13 cellular contexts compared by ENCODE assay signal in genomic region chr13:98535501-98536357, GRCh38. TPM values are rescaled to one million over a fixed set of nuclear protein-coding genes. Genes with fewer than 3 reads are reported as not detected.
DNase-seq lines count a peak whose midpoint lies in the region; ATAC-seq, FAIRE-seq and TF ChIP-seq lines count a peak whose summit lies in the region.
"Had no signal": no experiment of that assay in that cellular context is flagged by ENCODE, and none has a peak within 500 bp of the region (broad histone marks: within the 10 kb centered on the region; RNA-seq: fewer than 3 reads in every experiment).

No MANE protein-coding gene starts in this region.

- H3K27me3 ChIP-seq in bronchial epithelial cell (ENCODE audit: control insufficient read depth, insufficient read depth, low read length) = no peaks in the 10 kb centered on the region
- no peaks in the 10 kb centered on the region for H3K27me3 ChIP-seq in right lobe of liver
- H3K27me3 ChIP-seq: gastroesophageal sphincter had no signal

- FAIRE-seq in bronchial epithelial cell (lab: Jason Lieb, UNC) = peak; percentile 7

- ATAC-seq in right lobe of liver = peak; percentile 70 to 89 (median 84)
- ATAC-seq: activated CD8-positive, alpha-beta memory T cell treated with anti-CD3 and anti-CD28 coated beads, Interleukin-2, amount 10 ng/mL, durations not matched to agents 7 days and 5 days; gastroesophageal sphincter had no signal

- no peak overlapping the region for H3K4me3 Mint-ChIP-seq in activated naive CD8-positive, alpha-beta T cell
- no peak overlapping the region for H3K4me3 Mint-ChIP-seq in activated naive CD8-positive, alpha-beta T cell treated with anti-CD3 and anti-CD28 coated beads for 36 hours
- H3K4me3 Mint-ChIP-seq in type B pancreatic cell = peak overlapping the region; percentile 31
- H3K4me3 Mint-ChIP-seq: activated CD8-positive, alpha-beta memory T cell treated with anti-CD3 and anti-CD28 coated beads, Interleukin-2, amount 10 ng/mL, durations not matched to agents 7 days and 5 days had no signal

- 29% methylated on average over 11 of the region's 13 CpGs for WGBS in right lobe of liver (ENCODE audit: insufficient coverage, low coverage, low lambda C conversion rate, missing lambda C conversion rate)

- H3K27me3 Mint-ChIP-seq in activated naive CD8-positive, alpha-beta T cell = no peaks in the 10 kb centered on the region
- H3K27me3 Mint-ChIP-seq in activated naive CD8-positive, alpha-beta T cell treated with anti-CD3 and anti-CD28 coated beads for 36 hours = no peaks in the 10 kb centered on the region
- H3K27me3 Mint-ChIP-seq in type B pancreatic cell = no peaks in the 10 kb centered on the region
- H3K27me3 Mint-ChIP-seq: activated CD8-positive, alpha-beta memory T cell treated with anti-CD3 and anti-CD28 coated beads, Interleukin-2, amount 10 ng/mL, durations not matched to agents 7 days and 5 days had no signal

- intact Hi-C loops in right lobe of liver (cut with DNase I) = no loop called here

- H3K4me1 Mint-ChIP-seq in activated naive CD8-positive, alpha-beta T cell (ENCODE audit: low read depth) = peaks cover 89% of the 10 kb centered on the region
- H3K4me1 Mint-ChIP-seq in activated naive CD8-positive, alpha-beta T cell treated with anti-CD3 and anti-CD28 coated beads for 36 hours = peaks cover 85% of the 10 kb centered on the region
- peaks cover 60% of the 10 kb centered on the region for H3K4me1 Mint-ChIP-seq in type B pancreatic cell (ENCODE audit: unreplicated experiment)

- no peak overlapping the region for H3K4me3 ChIP-seq in bronchial epithelial cell (ENCODE audit: low read depth, low read length)
- H3K4me3 ChIP-seq in right lobe of liver = no peak overlapping the region
- H3K4me3 ChIP-seq: gastroesophageal sphincter, SK-N-MC had no signal

- H3K36me3 Mint-ChIP-seq in activated naive CD8-positive, alpha-beta T cell = peaks cover 2% of the 10 kb centered on the region
- H3K36me3 Mint-ChIP-seq in activated naive CD8-positive, alpha-beta T cell treated with anti-CD3 and anti-CD28 coated beads for 36 hours = peaks cover 50% of the 10 kb centered on the region
- H3K36me3 Mint-ChIP-seq in type B pancreatic cell = peaks cover 23% of the 10 kb centered on the region

- H3K9me3 ChIP-seq in right lobe of liver = no peaks in the 10 kb centered on the region
- H3K9me3 ChIP-seq: gastroesophageal sphincter had no signal

- no peak for DNase-seq in activated naive CD8-positive, alpha-beta T cell treated with anti-CD3 and anti-CD28 coated beads for 36 hours
- DNase-seq in bronchial epithelial cell (ENCODE audit: low read depth) (peak; percentile 79), right lobe of liver (no peak), type B pancreatic cell (ENCODE audit: extremely low spot score, unreplicated experiment) (no peak), occipital lobe (lab: John Stamatoyannopoulos, UW) (no peak), NK-92 (lab: John Stamatoyannopoulos, UW; ENCODE audit: unreplicated experiment) (no peak)
- no peak for DNase-seq in stimulated activated naive CD4-positive, alpha-beta T cell treated with Interleukin-2 at 50 U/mL for 16 hours (lab: John Stamatoyannopoulos, UW)
- DNase-seq: activated CD8-positive, alpha-beta memory T cell treated with anti-CD3 and anti-CD28 coated beads, Interleukin-2, amount 10 ng/mL, durations not matched to agents 7 days and 5 days; central memory CD4-positive, alpha-beta T cell; stimulated activated CD4-positive, alpha-beta T cell treated with anti-CD3 and anti-CD28 coated beads, Interleukin-1b, Interleukin-23, amount 100 ng/mL, for 48 hours had no signal

- H3K27ac ChIP-seq in right lobe of liver = peak overlapping the region in 2 of 3 donors; percentile 15 to 29
- H3K27ac ChIP-seq: gastroesophageal sphincter, SK-N-MC had no signal

- H3K36me3 ChIP-seq in bronchial epithelial cell (ENCODE audit: control insufficient read depth, insufficient read depth, low read length) (peaks cover 9% of the 10 kb centered on the region), right lobe of liver (no peaks in the 10 kb centered on the region)
- H3K36me3 ChIP-seq: gastroesophageal sphincter had no signal

- H3K9me3 Mint-ChIP-seq in activated naive CD8-positive, alpha-beta T cell (ENCODE audit: low read depth) = no peaks in the 10 kb centered on the region
- H3K9me3 Mint-ChIP-seq in activated naive CD8-positive, alpha-beta T cell treated with anti-CD3 and anti-CD28 coated beads for 36 hours = no peaks in the 10 kb centered on the region
- H3K9me3 Mint-ChIP-seq in type B pancreatic cell = no peaks in the 10 kb centered on the region

- H3K4me1 ChIP-seq in right lobe of liver = peaks cover 0 to 27% (median 6%) of the 10 kb centered on the region in 4 donors

- TF ChIP-seq POLR2A in right lobe of liver (IDR thresholded peaks at IDR 0.05) = no peak

- no peak for TF ChIP-seq CTCF in bronchial epithelial cell (IDR thresholded peaks at IDR 0.05; ENCODE audit: insufficient read depth, low read length, severe bottlenecking)
- TF ChIP-seq CTCF in right lobe of liver (IDR thresholded peaks at IDR 0.05) = no peak
- no peak for TF ChIP-seq CTCF in type B pancreatic cell (conservative IDR thresholded peaks at IDR 0.05)

- peak overlapping the region; percentile 64 for H3K27ac Mint-ChIP-seq in activated naive CD8-positive, alpha-beta T cell
- H3K27ac Mint-ChIP-seq in activated naive CD8-positive, alpha-beta T cell treated with anti-CD3 and anti-CD28 coated beads for 36 hours = no peak overlapping the region
- H3K27ac Mint-ChIP-seq in type B pancreatic cell = peak overlapping the region; percentile 61
- H3K27ac Mint-ChIP-seq: activated CD8-positive, alpha-beta memory T cell treated with anti-CD3 and anti-CD28 coated beads, Interleukin-2, amount 10 ng/mL, durations not matched to agents 7 days and 5 days had no signal

RNA-seq across cellular contexts. Expression of gene STK24, which starts 41.2 kb away (rescaled TPM):
- total RNA-seq in activated naive CD8-positive, alpha-beta T cell treated with anti-CD3 and anti-CD28 coated beads for 36 hours = 100 to 1,000 TPM; 129 TPM
- 168 and 171 TPM in 2 replicates for total RNA-seq in bronchial epithelial cell
- 10 to 100 TPM; 14.8 to 40.8 (median 28.6) TPM for total RNA-seq in right lobe of liver
- total RNA-seq in type B pancreatic cell (ENCODE audit: low replicate concordance) = 121 and 180 TPM in 2 replicates
- total RNA-seq in occipital lobe = 32.8 TPM
